1 cellular context compared by ENCODE assay signal in the genomic region with DNA sequence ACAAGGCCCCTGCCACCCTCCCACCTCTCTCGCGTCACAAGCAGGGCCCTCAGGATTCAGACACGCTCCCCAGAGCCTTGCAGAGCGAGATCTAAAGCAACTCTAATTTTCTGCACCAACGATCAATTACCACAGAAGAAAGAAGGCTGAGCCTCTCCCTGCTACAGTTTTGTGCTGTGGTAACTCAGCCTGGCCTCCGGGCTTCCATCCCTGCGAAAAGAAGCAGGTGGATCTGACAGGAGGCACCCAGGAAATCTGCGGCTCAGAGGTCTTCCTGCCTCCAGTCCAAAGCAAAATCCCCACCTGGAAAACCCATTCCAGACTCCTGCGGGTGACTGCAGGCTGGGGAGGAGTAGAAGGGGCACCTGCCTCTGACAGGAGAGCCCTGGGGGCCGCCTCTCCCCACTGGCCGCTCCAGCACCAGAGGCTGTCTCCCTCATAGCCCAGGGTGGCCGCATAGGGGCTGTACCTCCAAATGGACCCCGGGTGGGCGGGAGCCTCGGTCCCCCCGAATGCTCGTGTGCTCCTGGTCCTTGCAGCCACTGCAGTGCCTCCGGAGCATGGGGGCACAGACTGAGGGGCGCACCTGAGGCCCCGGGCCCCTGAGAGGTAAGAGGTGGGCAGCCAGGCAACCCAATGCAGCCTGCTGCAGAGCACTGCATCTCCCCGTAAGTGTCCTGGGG.
TF ChIP-seq lines count a peak whose summit lies in the region.

No MANE protein-coding gene starts in this region.

TF ChIP-seq in HepG2, 621 proteins besides CTCF, POLR2A, EP300 and RAD21:
- TF ChIP-seq MEIS2 (CRISPR knock-in tag; IDR thresholded peaks at IDR 0.05) = no peak
- no peak for TF ChIP-seq JUNB (CRISPR knock-in tag; IDR thresholded peaks at IDR 0.05; ENCODE audit: borderline replicate concordance)
- TF ChIP-seq JARID2 (CRISPR knock-in tag; IDR thresholded peaks at IDR 0.05; ENCODE audit: insufficient replicate concordance) = no peak
- TF ChIP-seq ZNF34 (CRISPR knock-in tag; IDR thresholded peaks at IDR 0.05; ENCODE audit: borderline replicate concordance) = no peak
- no peak for TF ChIP-seq REXO4 (CRISPR knock-in tag; IDR thresholded peaks at IDR 0.05; ENCODE audit: borderline replicate concordance)
- TF ChIP-seq, protein P1, sequence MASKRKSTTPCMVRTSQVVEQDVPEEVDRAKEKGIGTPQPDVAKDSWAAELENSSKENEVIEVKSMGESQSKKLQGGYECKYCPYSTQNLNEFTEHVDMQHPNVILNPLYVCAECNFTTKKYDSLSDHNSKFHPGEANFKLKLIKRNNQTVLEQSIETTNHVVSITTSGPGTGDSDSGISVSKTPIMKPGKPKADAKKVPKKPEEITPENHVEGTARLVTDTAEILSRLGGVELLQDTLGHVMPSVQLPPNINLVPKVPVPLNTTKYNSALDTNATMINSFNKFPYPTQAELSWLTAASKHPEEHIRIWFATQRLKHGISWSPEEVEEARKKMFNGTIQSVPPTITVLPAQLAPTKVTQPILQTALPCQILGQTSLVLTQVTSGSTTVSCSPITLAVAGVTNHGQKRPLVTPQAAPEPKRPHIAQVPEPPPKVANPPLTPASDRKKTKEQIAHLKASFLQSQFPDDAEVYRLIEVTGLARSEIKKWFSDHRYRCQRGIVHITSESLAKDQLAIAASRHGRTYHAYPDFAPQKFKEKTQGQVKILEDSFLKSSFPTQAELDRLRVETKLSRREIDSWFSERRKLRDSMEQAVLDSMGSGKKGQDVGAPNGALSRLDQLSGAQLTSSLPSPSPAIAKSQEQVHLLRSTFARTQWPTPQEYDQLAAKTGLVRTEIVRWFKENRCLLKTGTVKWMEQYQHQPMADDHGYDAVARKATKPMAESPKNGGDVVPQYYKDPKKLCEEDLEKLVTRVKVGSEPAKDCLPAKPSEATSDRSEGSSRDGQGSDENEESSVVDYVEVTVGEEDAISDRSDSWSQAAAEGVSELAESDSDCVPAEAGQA (IDR thresholded peaks at IDR 0.05; ENCODE audit: low read depth) = no peak
- TF ChIP-seq, protein P1 (CRISPR knock-in tag; IDR thresholded peaks at IDR 0.05; ENCODE audit: borderline replicate concordance) = no peak
- no peak for TF ChIP-seq HDAC6 (IDR thresholded peaks at IDR 0.05; ENCODE audit: low read depth, low read length)
- no peak for TF ChIP-seq ZNF720 (CRISPR knock-in tag; IDR thresholded peaks at IDR 0.05)
- TF ChIP-seq ZNF143 (CRISPR knock-in tag; IDR thresholded peaks at IDR 0.05) = no peak
- TF ChIP-seq ZNF570 (CRISPR knock-in tag; IDR thresholded peaks at IDR 0.05; ENCODE audit: borderline replicate concordance) = no peak
- TF ChIP-seq SNAPC2 (CRISPR knock-in tag; IDR thresholded peaks at IDR 0.05) = no peak
- no peak for TF ChIP-seq ATRX (CRISPR knock-in tag; IDR thresholded peaks at IDR 0.05; ENCODE audit: borderline replicate concordance)
- TF ChIP-seq NCOA2 (CRISPR knock-in tag; IDR thresholded peaks at IDR 0.05) = no peak
- TF ChIP-seq RCOR2 (CRISPR knock-in tag; IDR thresholded peaks at IDR 0.05) = no peak
